In the genomic region with DNA sequence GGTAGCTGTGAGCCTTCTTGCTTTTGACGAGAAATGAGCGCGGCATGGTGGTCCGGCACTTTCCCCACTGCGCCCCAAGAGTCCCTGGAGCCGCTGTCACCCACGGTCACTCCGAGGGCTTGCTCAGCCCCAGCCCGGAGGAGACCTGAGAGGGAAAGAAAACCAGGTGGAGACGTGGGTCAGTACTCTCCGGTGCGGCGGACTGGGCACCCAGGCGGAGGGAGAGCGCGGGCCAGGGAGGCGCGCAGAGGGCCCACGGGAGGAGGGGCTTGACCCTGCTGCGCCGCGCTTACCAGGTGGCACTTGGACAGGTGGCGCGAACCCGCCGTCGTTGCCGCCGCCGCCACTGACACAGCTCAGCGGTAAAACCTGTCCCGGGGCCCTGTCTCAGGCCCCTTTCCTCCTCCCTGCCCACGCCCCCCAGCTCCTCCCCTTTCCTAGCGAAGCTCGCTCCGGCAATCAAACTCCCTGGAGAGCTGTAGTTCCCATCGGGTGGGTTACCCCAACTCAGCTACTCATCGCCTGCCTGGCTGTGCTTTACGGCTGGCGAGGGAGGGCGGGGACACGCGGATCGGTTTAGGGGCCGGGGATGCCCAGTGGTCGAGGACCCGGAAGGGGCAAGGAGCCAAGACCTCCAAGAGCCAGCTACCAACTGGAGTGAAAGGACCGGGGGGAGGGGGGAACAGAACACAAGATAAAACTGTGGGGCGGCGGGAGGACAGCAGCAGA, we compare ENCODE assay signal across 8 cellular contexts. TPM values are rescaled to one million over a fixed set of nuclear protein-coding genes. Genes with fewer than 3 reads are reported as not detected.
DNase-seq lines count a peak whose midpoint lies in the region; ATAC-seq, FAIRE-seq and TF ChIP-seq lines count a peak whose summit lies in the region.

No MANE protein-coding gene starts in this region.

- H3K27ac ChIP-seq in keratinocyte (ENCODE audit: control insufficient read depth, insufficient read depth, low read length), result no peak overlapping the region

- H3K4me3 ChIP-seq in keratinocyte (ENCODE audit: control insufficient read depth in 2 of 3, extremely low read depth in 1 of 3, insufficient read depth in 2 of 3, low read depth in 1 of 3, low read length in 3 of 3), result peak overlapping the region in 2 of 3 experiments; percentile 3 to 10

- peak overlapping the region; percentile 98 for H3K27ac Mint-ChIP-seq in activated T-cell treated with anti-CD3 and anti-CD28 coated beads, Interleukin-2, amount 50 U/mL, for 24 hours

- H3K4me1 ChIP-seq in keratinocyte (ENCODE audit: control insufficient read depth, extremely low read depth, insufficient read depth, low read length), result peaks cover 31% of the 10 kb centered on the region

- H3K9ac ChIP-seq in keratinocyte (ENCODE audit: control insufficient read depth, extremely low read depth, insufficient read depth, low read length), result no peak overlapping the region

- no peaks in the 10 kb centered on the region for H3K36me3 ChIP-seq in keratinocyte (ENCODE audit: control insufficient read depth in 2 of 2, extremely low read depth in 1 of 2, insufficient read depth in 2 of 2, low read length in 2 of 2)

- H3K36me3 Mint-ChIP-seq in activated T-cell treated with anti-CD3 and anti-CD28 coated beads, Interleukin-2, amount 50 U/mL, for 24 hours (ENCODE audit: low read depth), result peaks cover 73% of the 10 kb centered on the region

- no peaks in the 10 kb centered on the region for H3K27me3 Mint-ChIP-seq in activated T-cell treated with anti-CD3 and anti-CD28 coated beads, Interleukin-2, amount 50 U/mL, for 24 hours

- peak overlapping the region; percentile 77 for H3K4me2 ChIP-seq in keratinocyte (ENCODE audit: control insufficient read depth, extremely low read depth, insufficient read depth, low read depth, low read length)

- ATAC-seq in HG02870 (IDR thresholded peaks at IDR 0.05; ENCODE audit: unreplicated experiment) (no peak), HG02623 (IDR thresholded peaks at IDR 0.05; ENCODE audit: unreplicated experiment) (no peak)

- no peaks in the 10 kb centered on the region for H3K9me3 ChIP-seq in keratinocyte (ENCODE audit: control insufficient read depth, low read depth, low read length)

- H3K4me1 Mint-ChIP-seq in activated T-cell treated with anti-CD3 and anti-CD28 coated beads, Interleukin-2, amount 50 U/mL, for 24 hours (ENCODE audit: low read depth), result peaks cover 47% of the 10 kb centered on the region

- no peak for FAIRE-seq in keratinocyte (lab: Jason Lieb, UNC)

- no peak overlapping the region for H2AFZ ChIP-seq in keratinocyte (ENCODE audit: control insufficient read depth, low read length)

- no peaks in the 10 kb centered on the region for H3K9me3 Mint-ChIP-seq in activated T-cell treated with anti-CD3 and anti-CD28 coated beads, Interleukin-2, amount 50 U/mL, for 24 hours

- H3K4me3 Mint-ChIP-seq in activated T-cell treated with anti-CD3 and anti-CD28 coated beads, Interleukin-2, amount 50 U/mL, for 24 hours, result peak overlapping the region; percentile 90

- no peak for TF ChIP-seq CTCF in keratinocyte (optimal IDR thresholded peaks at IDR 0.05 in 1 of 3, IDR thresholded peaks at IDR 0.05 in 1 of 3, conservative IDR thresholded peaks at IDR 0.05 in 1 of 3; ENCODE audit: extremely low read depth in 1 of 3, insufficient read depth in 2 of 3, low read length in 3 of 3)

- peaks cover 95% of the 10 kb centered on the region for H3K27me3 ChIP-seq in keratinocyte (ENCODE audit: control insufficient read depth, extremely low read depth, insufficient read depth, low read length)

- H4K20me1 ChIP-seq in keratinocyte (ENCODE audit: control insufficient read depth, extremely low read depth, insufficient read depth, low read length), result peaks cover 24% of the 10 kb centered on the region

- DNase-seq in activated gamma-delta T cell treated with Interleukin-2 at 50 U/mL for 16 hours (peak; percentile 31), activated gamma-delta T cell (lab: John Stamatoyannopoulos, UW) (no peak), NOMO-1 (lab: John Stamatoyannopoulos, UW; ENCODE audit: unreplicated experiment in 2 of 2) (peak; percentile 52 to 80), keratinocyte (ENCODE audit: low read depth, low spot score) (no peak)
- peak; percentile 85 for DNase-seq in activated T-cell treated with anti-CD3 and anti-CD28 coated beads, Interleukin-2, amount 50 U/mL, for 24 hours
- DNase-seq in stimulated activated CD4-positive, alpha-beta T cell treated with anti-CD3 and anti-CD28 coated beads, TNF-alpha, amount 100 ng/mL, for 4 hours (ENCODE audit: low read depth in 3 of 3), result peak; percentile 47 to 69 (median 60)

- H3K79me2 ChIP-seq in keratinocyte (ENCODE audit: control insufficient read depth, insufficient read depth, low read length), result no peaks in the 10 kb centered on the region

- dilution Hi-C loops in keratinocyte (cut with MboI; ENCODE audit: extremely low pct_ligation_motif_present, low sequenced_read_pairs), result no loop called here

- H3K9me1 ChIP-seq in keratinocyte (ENCODE audit: control insufficient read depth, extremely low read depth, insufficient read depth, low read length), result no peaks in the 10 kb centered on the region

RNA-seq across cellular contexts. Expression of a gene that starts 3.1 kb away (rescaled TPM):
- 0.13 to 0.22 TPM (median 0.17 TPM) in 3 replicates for polyA plus RNA-seq in keratinocyte
- polyA plus RNA-seq in keratinocyte (2011; ENCODE audit: low read depth), result 0.10 TPM
- 0.11 and 0.13 TPM in 2 replicates for polyA plus RNA-seq in keratinocyte (2011; cell fraction: cytosol; rRNA removed)
- polyA plus RNA-seq in keratinocyte (2011; cell fraction: nucleus; rRNA removed), result 0.65 and 0.67 TPM in 2 replicates
- 0.08 and 0.14 TPM in 2 replicates for polyA plus RNA-seq in keratinocyte (2012; ENCODE audit: low replicate concordance)
- 0.10 to 0.54 TPM (median 0.20 TPM) in 3 replicates for polyA minus RNA-seq in keratinocyte
- not detected for polyA minus RNA-seq in keratinocyte (2011; cell fraction: cytosol; rRNA and poly(A)+ RNA removed)
- 1.1 and 2.4 TPM in 2 replicates for polyA minus RNA-seq in keratinocyte (2011; cell fraction: nucleus; rRNA and poly(A)+ RNA removed)

Comparison
In these comparisons a context has a peak if more than half of its experiments do, and no peak if none do; other contexts are left out.
1. DNase-seq: peak in activated gamma-delta T cell treated with Interleukin-2 at 50 U/mL for 16 hours (single experiment), NOMO-1 (2 of 2), activated T-cell treated with anti-CD3 and anti-CD28 coated beads, Interleukin-2, amount 50 U/mL, for 24 hours (single experiment) and stimulated activated CD4-positive, alpha-beta T cell treated with anti-CD3 and anti-CD28 coated beads, TNF-alpha, amount 100 ng/mL, for 4 hours (3 of 3); none in activated gamma-delta T cell (single experiment) and keratinocyte (single experiment).